ENCODE assay signal across 15 cellular contexts in the genomic region with DNA sequence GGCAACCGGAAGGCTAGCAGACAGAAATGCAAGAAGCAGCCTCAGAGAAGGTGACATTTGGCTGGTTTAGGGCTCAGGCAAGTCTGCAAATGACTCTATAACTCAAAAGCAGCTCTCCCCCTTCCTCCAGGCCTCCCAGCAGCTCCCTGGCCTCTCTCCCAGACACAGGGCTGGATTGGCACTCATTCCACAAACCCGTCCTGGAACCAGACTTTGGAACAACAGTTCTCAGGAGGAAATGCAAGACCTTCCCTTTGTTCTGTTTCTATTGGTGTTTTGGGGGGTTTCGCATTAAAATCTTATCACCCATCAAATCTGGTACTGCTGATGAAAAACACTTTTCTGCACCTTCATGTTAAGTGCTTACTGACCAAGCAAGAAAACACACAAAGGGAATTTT. TPM values are rescaled to one million over a fixed set of nuclear protein-coding genes. Genes with fewer than 3 reads are reported as not detected.
DNase-seq lines count a peak whose midpoint lies in the region; ATAC-seq and TF ChIP-seq lines count a peak whose summit lies in the region.
"Had no signal": no experiment of that assay in that cellular context is flagged by ENCODE, and none has a peak within 500 bp of the region (broad histone marks: within the 10 kb centered on the region; RNA-seq: fewer than 3 reads in every experiment).

No MANE protein-coding gene starts in this region.

- H3K36me3 ChIP-seq in stomach smooth muscle (ENCODE audit: control insufficient read depth in 2 of 2, insufficient read depth in 2 of 2, low read length in 2 of 2) (peaks cover 12 to 17% of the 10 kb centered on the region in 2 donors), lower lobe of right lung (peaks cover 70% of the 10 kb centered on the region)

- H3K4me2 ChIP-seq in H9 (ENCODE audit: insufficient read depth, insufficient read length, low read length) = no peak overlapping the region

- no peaks in the 10 kb centered on the region for H3K23me2 ChIP-seq in H9 (ENCODE audit: insufficient read length, low read depth, low read length, poor library complexity, severe bottlenecking)

- no peak overlapping the region; a peak in 1 of 5 replicates for H3K4me3 Mint-ChIP-seq in H9
- H3K4me3 Mint-ChIP-seq: effector memory CD8-positive, alpha-beta T cell had no signal

- H3K4me3 ChIP-seq in stomach smooth muscle (ENCODE audit: low read length in 2 of 2) (peak overlapping the region in 1 of 2 donors; percentile 47), lower lobe of right lung (no peak overlapping the region)
- H3K4me3 ChIP-seq: suprapubic skin had no signal

- H3K14ac ChIP-seq in H9 (ENCODE audit: insufficient read depth, low read length) = no peak overlapping the region

- no peak overlapping the region for H3K23ac ChIP-seq in H9 (ENCODE audit: insufficient read length, low read depth, low read length)

- H4K20me1 ChIP-seq in H9 (ENCODE audit: control insufficient read depth, insufficient read depth, insufficient read length) = peaks cover 2% of the 10 kb centered on the region

- no CpG with 5 or more reads among the region's 3 CpGs for WGBS in H9 (ENCODE audit: extremely low coverage, insufficient read length, low lambda C conversion rate)

- no peak overlapping the region for H4K91ac ChIP-seq in H9 (ENCODE audit: insufficient read length, low read depth, low read length)

- TF ChIP-seq CTCF in H9 (conservative IDR thresholded peaks at IDR 0.05) (no peak), lower lobe of right lung (IDR thresholded peaks at IDR 0.05) (no peak)

- H2BK5ac ChIP-seq in H9 (ENCODE audit: insufficient read length, low read length) = no peak overlapping the region

- H3K27ac ChIP-seq in H9 (ENCODE audit: insufficient read length, low read depth, low read length) (no peak overlapping the region), stomach smooth muscle (ENCODE audit: low read length) (peak overlapping the region; percentile 71), lower lobe of right lung (no peak overlapping the region)
- H3K27ac ChIP-seq: suprapubic skin had no signal

- H3T11ph ChIP-seq in H9 (ENCODE audit: low read length) = no peak overlapping the region

- no peak overlapping the region for H2BK15ac ChIP-seq in H9 (ENCODE audit: low read depth, low read length)

- peaks cover 4 to 10% of the 10 kb centered on the region in 2 experiments; a peak in 3 of 4 replicates for H3K4me1 Mint-ChIP-seq in H9

- H3K79me1 ChIP-seq in H9 (ENCODE audit: insufficient read depth, low read depth, low read length, poor library complexity, severe bottlenecking) = no peaks in the 10 kb centered on the region

- H3K4me1 ChIP-seq in H9 (ENCODE audit: insufficient read depth, low read length) (no peaks in the 10 kb centered on the region), stomach smooth muscle (ENCODE audit: control insufficient read depth, insufficient read depth, low read length) (peaks cover 22% of the 10 kb centered on the region), lower lobe of right lung (no peaks in the 10 kb centered on the region)
- H3K4me1 ChIP-seq: suprapubic skin had no signal

- H3K36me3 Mint-ChIP-seq in H9 (ENCODE audit: insufficient read depth in 1 of 3, low read depth in 3 of 3) = peaks cover 36 to 66% (median 64%) of the 10 kb centered on the region in 3 experiments

- intact Hi-C loops in lower lobe of right lung (cut with DNase I) = no loop called here

- no peak overlapping the region for H4K5ac ChIP-seq in H9 (ENCODE audit: insufficient read length, low read depth, low read length)

- no peaks in the 10 kb centered on the region for H3K27me3 Mint-ChIP-seq in H9 (ENCODE audit: low read depth)
- H3K27me3 Mint-ChIP-seq: effector memory CD8-positive, alpha-beta T cell had no signal

- peaks cover 4% of the 10 kb centered on the region; the same call in 1 of the 2 replicates for H3K79me2 ChIP-seq in H9 (ENCODE audit: insufficient read depth, low read length)

- no peak overlapping the region for H2AK5ac ChIP-seq in H9 (ENCODE audit: insufficient read length, low read length)

- H2BK120ac ChIP-seq in H9 (ENCODE audit: low read depth, low read length, poor library complexity, severe bottlenecking) = no peak overlapping the region

- H2BK12ac ChIP-seq in H9 (ENCODE audit: insufficient read length, low read depth, low read length) = no peak overlapping the region

- H2BK20ac ChIP-seq in H9 (ENCODE audit: low read depth, low read length, poor library complexity, severe bottlenecking) = no peak overlapping the region

- H4K8ac ChIP-seq in H9 (replicated peaks; ENCODE audit: insufficient read length, low read depth, low read length) = no peak overlapping the region

- DNase-seq in H9 = peak; percentile 7
- DNase-seq in cerebellum (ENCODE audit: low spot score) = peak; percentile 90
- DNase-seq in inferior parietal cortex (ENCODE audit: extremely low spot score) = peak; percentile 65
- DNase-seq in NAMALWA (ENCODE audit: low spot score) = no peak
- DNase-seq in activated effector memory CD4-positive, alpha-beta T cell treated with Interleukin-2 at 50 U/mL for 16 hours = no peak
- DNase-seq in lower lobe of right lung = no peak
- no peak for DNase-seq in effector CD8-positive, alpha-beta T cell (lab: John Stamatoyannopoulos, UW)
- DNase-seq: effector memory CD8-positive, alpha-beta T cell; mesenchymal stem cell; NCI-H1092 treated with DMSO at 0.1 percent for 48 hours; NCI-H510A; SHP77 had no signal

- H3K27ac Mint-ChIP-seq in H9 = peak overlapping the region; percentile 5 to 73 (median 32); a peak in 4 of 7 replicates
- H3K27ac Mint-ChIP-seq: effector memory CD8-positive, alpha-beta T cell had no signal

- no peak for ATAC-seq in lower lobe of right lung
- ATAC-seq: effector memory CD8-positive, alpha-beta T cell had no signal

- peaks cover 9 to 12% of the 10 kb centered on the region in 2 experiments for H3K9me3 Mint-ChIP-seq in H9
- H3K9me3 Mint-ChIP-seq: effector memory CD8-positive, alpha-beta T cell had no signal

- H3K9me3 ChIP-seq in H9 (ENCODE audit: control insufficient read depth, low read depth, low read length) = peaks cover 6% of the 10 kb centered on the region
- H3K9me3 ChIP-seq in stomach smooth muscle (ENCODE audit: control insufficient read depth in 2 of 2, low read length in 2 of 2) = no peaks in the 10 kb centered on the region
- peaks cover 3% of the 10 kb centered on the region for H3K9me3 ChIP-seq in lower lobe of right lung
- H3K9me3 ChIP-seq: suprapubic skin had no signal

- H3K18ac ChIP-seq in H9 (ENCODE audit: insufficient read length, low read depth, low read length) = no peak overlapping the region

- H3K27me3 ChIP-seq in H9 (ENCODE audit: insufficient read depth, low read length) (no peaks in the 10 kb centered on the region), stomach smooth muscle (ENCODE audit: control insufficient read depth in 1 of 2, insufficient read depth in 2 of 2, low read length in 2 of 2) (no peaks in the 10 kb centered on the region), lower lobe of right lung (ENCODE audit: low read depth) (no peaks in the 10 kb centered on the region)
- H3K27me3 ChIP-seq: suprapubic skin had no signal

- H2AFZ ChIP-seq in H9 (ENCODE audit: low read length) = no peak overlapping the region

- no peak overlapping the region for H3K56ac ChIP-seq in H9 (ENCODE audit: insufficient read length, low read depth, low read length)

- H3K9ac ChIP-seq in H9 (ENCODE audit: extremely low read depth, insufficient read length, low read length) (no peak overlapping the region), stomach smooth muscle (ENCODE audit: low read length in 2 of 2) (no peak overlapping the region)

- H3K4ac ChIP-seq in H9 (ENCODE audit: low read depth, low read length) = no peak overlapping the region

RNA-seq across cellular contexts. Expression of gene EFCAB10, which starts 40.3 kb away (rescaled TPM):
- 1.3 and 1.5 TPM in 2 replicates for total RNA-seq in H9 (2021)
- total RNA-seq in cerebellum = 2.1 TPM
- total RNA-seq in lower lobe of right lung = 6.0 TPM
- total RNA-seq: HT-29, suprapubic skin had no signal

Comparison
In these comparisons a context has a peak if more than half of its experiments do, and no peak if none do; other contexts are left out.
1. DNase-seq: peak in H9 (single experiment), cerebellum (single experiment) and inferior parietal cortex (single experiment); none in NAMALWA (single experiment), activated effector memory CD4-positive, alpha-beta T cell treated with Interleukin-2 at 50 U/mL for 16 hours (single experiment), lower lobe of right lung (single experiment) and effector CD8-positive, alpha-beta T cell (single experiment).